Comparison of ENCODE assay signal across 16 cellular contexts in genomic region chr17:38466346-38467315, GRCh38. TPM values are rescaled to one million over a fixed set of nuclear protein-coding genes. Genes with fewer than 3 reads are reported as not detected.
DNase-seq lines count a peak whose midpoint lies in the region; ATAC-seq, FAIRE-seq and TF ChIP-seq lines count a peak whose summit lies in the region.
"Had no signal": no experiment of that assay in that cellular context is flagged by ENCODE, and none has a peak within 500 bp of the region (broad histone marks: within the 10 kb centered on the region; RNA-seq: fewer than 3 reads in every experiment).

No MANE protein-coding gene starts in this region.

- H3K27me3 Mint-ChIP-seq in astrocyte (ENCODE audit: low read depth, unreplicated experiment), result no peaks in the 10 kb centered on the region
- H3K27me3 Mint-ChIP-seq in stimulated activated memory B cell treated with anti-CD40 and anti-IgM and Interleukin-4, amounts not matched to agents 10 μg/mL and 1 μg/mL and 100 μg/mL, for 72 hours, result peaks cover 59% of the 10 kb centered on the region
- H3K27me3 Mint-ChIP-seq: type B pancreatic cell had no signal

- H3K9me3 ChIP-seq in astrocyte (ENCODE audit: insufficient read depth, low read depth, low read length) (no peaks in the 10 kb centered on the region), kidney (ENCODE audit: control insufficient read depth in 1 of 2, low read length in 2 of 2) (no peaks in the 10 kb centered on the region)

- intact Hi-C loops in kidney (cut with DNase I), result no loop called here

- TF ChIP-seq CTCF in astrocyte (IDR thresholded peaks at IDR 0.05; ENCODE audit: insufficient read depth, low read depth, low read length) (no peak), kidney (IDR thresholded peaks at IDR 0.05; ENCODE audit: borderline replicate concordance, extremely low read depth, insufficient read depth) (no peak)

- peaks cover 29% of the 10 kb centered on the region for H3K4me1 Mint-ChIP-seq in astrocyte (ENCODE audit: low read depth, unreplicated experiment)
- H3K4me1 Mint-ChIP-seq in stimulated activated memory B cell treated with anti-CD40 and anti-IgM and Interleukin-4, amounts not matched to agents 10 μg/mL and 1 μg/mL and 100 μg/mL, for 72 hours, result no peaks in the 10 kb centered on the region

- H3K27me3 ChIP-seq in astrocyte (ENCODE audit: insufficient read depth, low read length), result no peaks in the 10 kb centered on the region
- H3K27me3 ChIP-seq: cardiac muscle cell had no signal

- H4K20me1 ChIP-seq in astrocyte (ENCODE audit: insufficient read depth, low read length), result peaks cover 69% of the 10 kb centered on the region

- H3K36me3 ChIP-seq in astrocyte (ENCODE audit: insufficient read depth, low read length), result peaks cover 26% of the 10 kb centered on the region
- H3K36me3 ChIP-seq in kidney (ENCODE audit: control insufficient read depth in 1 of 2, insufficient read depth in 2 of 2, low read length in 2 of 2), result no peaks in the 10 kb centered on the region
- H3K36me3 ChIP-seq: cardiac muscle cell had no signal

- peaks cover 2% of the 10 kb centered on the region for H3K9me3 Mint-ChIP-seq in astrocyte (ENCODE audit: unreplicated experiment)
- no peaks in the 10 kb centered on the region for H3K9me3 Mint-ChIP-seq in stimulated activated memory B cell treated with anti-CD40 and anti-IgM and Interleukin-4, amounts not matched to agents 10 μg/mL and 1 μg/mL and 100 μg/mL, for 72 hours
- H3K9me3 Mint-ChIP-seq: type B pancreatic cell had no signal

- H3K27ac ChIP-seq in astrocyte (ENCODE audit: low read depth, low read length), result peak overlapping the region; percentile 98
- H3K27ac ChIP-seq in kidney (ENCODE audit: low read depth in 2 of 2, low read length in 2 of 2), result no peak overlapping the region
- H3K27ac ChIP-seq: cardiac muscle cell had no signal

- H3K4me3 ChIP-seq in astrocyte (ENCODE audit: insufficient read depth, low read depth, low read length) (peak overlapping the region; percentile 57), kidney (ENCODE audit: low read length in 2 of 2) (no peak overlapping the region)
- H3K4me3 ChIP-seq: cardiac muscle cell had no signal

- H3K79me2 ChIP-seq in astrocyte (ENCODE audit: insufficient read depth, low read length), result peaks cover 63% of the 10 kb centered on the region

- peak overlapping the region; percentile 93 for H3K9ac ChIP-seq in astrocyte (ENCODE audit: low read length)
- no peak overlapping the region for H3K9ac ChIP-seq in kidney (ENCODE audit: low read length in 2 of 2)

- FAIRE-seq in astrocyte (lab: Jason Lieb, UNC), result no peak
- FAIRE-seq in kidney (lab: Jason Lieb, UNC), result no peak

- H2AFZ ChIP-seq in astrocyte (ENCODE audit: low read depth, low read length), result no peak overlapping the region

- peak overlapping the region; percentile 94 for H3K4me2 ChIP-seq in astrocyte (ENCODE audit: low read length)

- peak; percentile 34 for ATAC-seq in stimulated activated memory B cell treated with anti-CD40 and anti-IgM and Interleukin-4, amounts not matched to agents 10 μg/mL and 1 μg/mL and 100 μg/mL, for 72 hours
- no peak for ATAC-seq in HG02571 (IDR thresholded peaks at IDR 0.05; ENCODE audit: unreplicated experiment)

- no peak overlapping the region for H3K27ac Mint-ChIP-seq in astrocyte (ENCODE audit: unreplicated experiment)
- H3K27ac Mint-ChIP-seq in stimulated activated memory B cell treated with anti-CD40 and anti-IgM and Interleukin-4, amounts not matched to agents 10 μg/mL and 1 μg/mL and 100 μg/mL, for 72 hours, result no peak overlapping the region

- H3K36me3 Mint-ChIP-seq in astrocyte (ENCODE audit: low read depth, unreplicated experiment), result peaks cover 28% of the 10 kb centered on the region
- H3K36me3 Mint-ChIP-seq in stimulated activated memory B cell treated with anti-CD40 and anti-IgM and Interleukin-4, amounts not matched to agents 10 μg/mL and 1 μg/mL and 100 μg/mL, for 72 hours, result no peaks in the 10 kb centered on the region

- H3K4me1 ChIP-seq in astrocyte (ENCODE audit: insufficient read depth, low read length) (peaks cover 53% of the 10 kb centered on the region), kidney (ENCODE audit: control insufficient read depth in 1 of 2, insufficient read depth in 1 of 2, low read depth in 1 of 2, low read length in 2 of 2) (peaks cover 0 to 5% of the 10 kb centered on the region in 2 donors)

- no peak overlapping the region for H3K4me3 Mint-ChIP-seq in astrocyte (ENCODE audit: unreplicated experiment)
- no peak overlapping the region for H3K4me3 Mint-ChIP-seq in stimulated activated memory B cell treated with anti-CD40 and anti-IgM and Interleukin-4, amounts not matched to agents 10 μg/mL and 1 μg/mL and 100 μg/mL, for 72 hours
- H3K4me3 Mint-ChIP-seq: type B pancreatic cell had no signal

- DNase-seq in D341Med (ENCODE audit: low spot score) (peak; percentile 46), astrocyte (ENCODE audit: low read depth) (no peak), kidney (peak; percentile 75), UCSD-AML1 (lab: John Stamatoyannopoulos, UW; ENCODE audit: unreplicated experiment) (no peak), COLO829 (ENCODE audit: low spot score) (no peak), NCI-H69 (lab: John Stamatoyannopoulos, UW) (no peak)
- DNase-seq: activated gamma-delta T cell, AML-193, erythroblast, KG1, NCI-H1694, NCI-H82 had no signal

RNA-seq across cellular contexts. Expression of gene ARHGAP23, which starts 38.4 kb away (rescaled TPM):
- total RNA-seq in astrocyte (88.5 and 118 TPM in 2 replicates), kidney (53.8 TPM)
- polyA plus RNA-seq in kidney (ENCODE audit: insufficient read depth, low read depth, low replicate concordance), result 7.6 TPM

Comparison
In these comparisons a context has a peak if more than half of its experiments do, and no peak if none do; other contexts are left out.
1. DNase-seq: peak in D341Med (single experiment) and kidney (single experiment); none in astrocyte (single experiment), UCSD-AML1 (single experiment), COLO829 (single experiment) and NCI-H69 (single experiment).